ENCODE assay signal across 17 cellular contexts in genomic region chr5:5217371-5217770, GRCh38.
DNase-seq lines count a peak whose midpoint lies in the region; ATAC-seq and TF ChIP-seq lines count a peak whose summit lies in the region.
"Had no signal": no experiment of that assay in that cellular context is flagged by ENCODE, and none has a peak within 500 bp of the region (broad histone marks: within the 10 kb centered on the region; RNA-seq: fewer than 3 reads in every experiment).

No MANE protein-coding gene starts in this region.

- ATAC-seq in GM19324 (IDR thresholded peaks at IDR 0.05; ENCODE audit: low FRiP score, unreplicated experiment) (peak; percentile 82), HG02623 (IDR thresholded peaks at IDR 0.05; ENCODE audit: unreplicated experiment) (peak; percentile 66), HG03432 (IDR thresholded peaks at IDR 0.05; ENCODE audit: unreplicated experiment) (peak; percentile 93), HG02642 (IDR thresholded peaks at IDR 0.05; ENCODE audit: poor library complexity, unreplicated experiment) (no peak), HG02571 (IDR thresholded peaks at IDR 0.05; ENCODE audit: unreplicated experiment) (no peak)
- ATAC-seq: HepG2 had no signal

- no peak for TF ChIP-seq CTCF in GM12865 (IDR thresholded peaks at IDR 0.05; ENCODE audit: insufficient read depth, low read depth, low read length, missing control alignments)

- H3K4me3 ChIP-seq in GM12865 (ENCODE audit: low read depth, low read length): no peak overlapping the region

- DNase-seq in GM12865 (ENCODE audit: low read depth) (peak; percentile 23), NOMO-1 treated with DMSO at 0.1 percent for 48 hours (lab: John Stamatoyannopoulos, UW; ENCODE audit: unreplicated experiment) (no peak)
- no peak for DNase-seq in stimulated activated CD4-positive, alpha-beta T cell treated with anti-CD3 and anti-CD28 coated beads, Interleukin-2, amount 100 ng/mL, for 24 hours
- DNase-seq: activated CD4-positive, alpha-beta T cell treated with anti-CD3 and anti-CD28 coated beads for 1 hour; activated T-cell treated with anti-CD3 and anti-CD28 coated beads, Interleukin-2, amount 50 U/mL, for 24 hours; CD8-positive, alpha-beta memory T cell; head of caudate nucleus; kidney glomerular epithelial cell; NCI-H1092 treated with DMSO at 0.1 percent for 48 hours; NCI-H446; stimulated activated CD4-positive, alpha-beta T cell treated with anti-CD3 and anti-CD28 coated beads, Interleukin-15, amount 100 ng/mL, for 24 hours had no signal

Comparison
In these comparisons a context has a peak if more than half of its experiments do, and no peak if none do; other contexts are left out.
1. ATAC-seq: peak in GM19324 (single experiment), HG02623 (single experiment) and HG03432 (single experiment); none in HG02642 (single experiment) and HG02571 (single experiment).